ENCODE assay signal across 16 cellular contexts in genomic region chr9:33120620-33121019, GRCh38. TPM values are rescaled to one million over a fixed set of nuclear protein-coding genes. Genes with fewer than 3 reads are reported as not detected.
A peak's percentile ranks its signal among the peaks of the same experiment; 100 is the strongest.
DNase-seq lines count a peak whose midpoint lies in the region; ATAC-seq and TF ChIP-seq lines count a peak whose summit lies in the region.
"Had no signal": no experiment of that assay in that cellular context is flagged by ENCODE, and none has a peak within 500 bp of the region (broad histone marks: within the 10 kb centered on the region; RNA-seq: fewer than 3 reads in every experiment).

No MANE protein-coding gene starts in this region.

- no peak overlapping the region for H4K8ac ChIP-seq in IMR-90 (ENCODE audit: low read depth in 2 of 2, low read length in 2 of 2)

- H3K27ac Mint-ChIP-seq in CD4-positive, CD25-positive, alpha-beta regulatory T cell = peak overlapping the region in 2 of 3 donors; percentile 41 to 63
- H3K27ac Mint-ChIP-seq in nephron = peak overlapping the region in 2 of 3 experiments; percentile 13 to 21

- H2BK120ac ChIP-seq in IMR-90 (ENCODE audit: low read depth, low read length) = no peak overlapping the region

- H3K9me2 ChIP-seq in OCI-LY7 (ENCODE audit: insufficient read depth, low read length) = no peaks in the 10 kb centered on the region

- no peak overlapping the region for H3K56ac ChIP-seq in IMR-90 (ENCODE audit: extremely low read depth, insufficient read depth, low read length)

- TF ChIP-seq POLR2A in IMR-90 (IDR thresholded peaks at IDR 0.05; ENCODE audit: low read depth, low read length) = no peak

- no peak overlapping the region for H2BK15ac ChIP-seq in IMR-90 (ENCODE audit: low read depth, low read length)

- H4K5ac ChIP-seq in IMR-90 (ENCODE audit: low read depth, low read length) = no peak overlapping the region

- intact Hi-C loops in IMR-90 (cut with micrococcal nuclease) (no loop called here), psoas muscle (cut with DNase I) (no loop called here), OCI-LY7 (cut with micrococcal nuclease; ENCODE audit: unreplicated experiment) (no loop called here)

- no CpG with 5 or more reads among the region's 1 CpG for WGBS in IMR-90 (ENCODE audit: extremely low coverage in 2 of 2, insufficient read length in 1 of 2), 2 experiments
- WGBS in psoas muscle, 3 donors = 81 to 87% (median 83%) methylated on average over 1 of the region's 1 CpG

- TF ChIP-seq RAD21 in IMR-90 (IDR thresholded peaks at IDR 0.05; ENCODE audit: low read length) = no peak

- dilution Hi-C loops in IMR-90 (cut with HindIII; ENCODE audit: low sequenced_read_pairs, unreplicated experiment) = no loop called here

- H3K9me3 Mint-ChIP-seq in CD4-positive, CD25-positive, alpha-beta regulatory T cell = no peaks in the 10 kb centered on the region
- no peaks in the 10 kb centered on the region for H3K9me3 Mint-ChIP-seq in nephron
- H3K9me3 Mint-ChIP-seq: CD8-positive, alpha-beta memory T cell had no signal

- peaks cover 13% of the 10 kb centered on the region for H3K9me1 ChIP-seq in IMR-90 (ENCODE audit: insufficient read depth, low read length)

- H2AK9ac ChIP-seq in IMR-90 (replicated peaks; ENCODE audit: low read depth, low read length, poor library complexity) = no peak overlapping the region

- no peak overlapping the region for H3K9ac ChIP-seq in IMR-90 (ENCODE audit: low read depth, low read length)

- H3K79me1 ChIP-seq in IMR-90 (ENCODE audit: low read depth in 1 of 2, low read length in 2 of 2) = peaks cover 34 to 79% of the 10 kb centered on the region in 2 experiments

- H3K9me3 ChIP-seq in CD4-positive, CD25-positive, alpha-beta regulatory T cell (ENCODE audit: control insufficient read depth in 2 of 2, low read length in 2 of 2) = no peaks in the 10 kb centered on the region
- H3K9me3 ChIP-seq in IMR-90 (ENCODE audit: control insufficient read depth, insufficient read depth, low read length) = no peaks in the 10 kb centered on the region
- H3K9me3 ChIP-seq in psoas muscle = no peaks in the 10 kb centered on the region
- no peaks in the 10 kb centered on the region for H3K9me3 ChIP-seq in OCI-LY7 (ENCODE audit: low read length)
- H3K9me3 ChIP-seq: BE2C, MG63, SJCRH30 had no signal

- CTCF ChIA-PET in IMR-90 (lab: Yijun Ruan, JAX) (no interaction called here), OCI-LY7 (lab: Charles Lee; ENCODE audit: unreplicated experiment) (interaction anchor here (1.6 kb wide), 1 partner anchor 9 kb away, joined by 4 read pairs; no protein-coding TSS in a partner anchor)

- H3K4me3 Mint-ChIP-seq in CD4-positive, CD25-positive, alpha-beta regulatory T cell = no peak overlapping the region
- H3K4me3 Mint-ChIP-seq in nephron = no peak overlapping the region
- H3K4me3 Mint-ChIP-seq: CD8-positive, alpha-beta memory T cell had no signal

- H3K4me3 ChIP-seq in CD4-positive, CD25-positive, alpha-beta regulatory T cell (ENCODE audit: low read depth, low read length) = no peak overlapping the region
- H3K4me3 ChIP-seq in IMR-90 (ENCODE audit: insufficient read depth, low read depth, low read length) = no peak overlapping the region
- H3K4me3 ChIP-seq in psoas muscle = no peak overlapping the region
- H3K4me3 ChIP-seq in OCI-LY7 (ENCODE audit: low read depth, low read length, poor library complexity, severe bottlenecking) = no peak overlapping the region
- H3K4me3 ChIP-seq: MG63, SJCRH30 had no signal

- H3K36me3 ChIP-seq in CD4-positive, CD25-positive, alpha-beta regulatory T cell (ENCODE audit: control insufficient read depth, insufficient read depth, low read length) = peaks cover 52% of the 10 kb centered on the region
- peaks cover 23% of the 10 kb centered on the region for H3K36me3 ChIP-seq in IMR-90 (ENCODE audit: control insufficient read depth, insufficient read depth, low read length)
- H3K36me3 ChIP-seq in psoas muscle (ENCODE audit: insufficient read depth in 1 of 2, low read depth in 1 of 2) = peaks cover 0 to 47% of the 10 kb centered on the region in 2 donors
- peaks cover 14% of the 10 kb centered on the region; the same call in 1 of the 2 replicates for H3K36me3 ChIP-seq in OCI-LY7 (ENCODE audit: insufficient read depth, low read length)
- H3K36me3 ChIP-seq: BE2C had no signal

- TF ChIP-seq CTCF in IMR-90 (conservative IDR thresholded peaks at IDR 0.05; ENCODE audit: low read depth, low read length) = no peak
- no peak for TF ChIP-seq CTCF in nephron (IDR thresholded peaks at IDR 0.05; ENCODE audit: unreplicated experiment in 3 of 3)
- no peak for TF ChIP-seq CTCF in psoas muscle (IDR thresholded peaks at IDR 0.05)
- no peak for TF ChIP-seq CTCF in OCI-LY7 (conservative IDR thresholded peaks at IDR 0.05; ENCODE audit: low read length)

- H3K4me2 ChIP-seq in IMR-90 (ENCODE audit: low read depth, low read length) = no peak overlapping the region
- no peak overlapping the region for H3K4me2 ChIP-seq in OCI-LY7 (ENCODE audit: low read length)

- BruUV-seq in IMR-90 (replicated peaks; lab: Mats Ljungman, UMichigan) (no TSS peak), OCI-LY7 (replicated peaks; lab: Mats Ljungman, UMichigan) (no TSS peak)

- in situ Hi-C loops in IMR-90 (cut with MboI; ENCODE audit: low sequenced_read_pairs) = no loop called here

- peaks cover 9% of the 10 kb centered on the region for H3K4me1 ChIP-seq in CD4-positive, CD25-positive, alpha-beta regulatory T cell (ENCODE audit: control insufficient read depth, insufficient read depth, low read length, poor library complexity, severe bottlenecking)
- H3K4me1 ChIP-seq in IMR-90 (ENCODE audit: control insufficient read depth, insufficient read depth, low read length) (peaks cover 12% of the 10 kb centered on the region), psoas muscle (peaks cover 6% of the 10 kb centered on the region), OCI-LY7 (ENCODE audit: insufficient read depth, low read length, poor library complexity, severe bottlenecking) (peaks cover 18% of the 10 kb centered on the region)
- H3K4me1 ChIP-seq: BE2C, SJCRH30 had no signal

- H3K79me2 ChIP-seq in OCI-LY7 (ENCODE audit: insufficient read depth, low read depth, low read length) = no peaks in the 10 kb centered on the region

- no peaks in the 10 kb centered on the region for H3K27me3 Mint-ChIP-seq in CD4-positive, CD25-positive, alpha-beta regulatory T cell
- H3K27me3 Mint-ChIP-seq in nephron (ENCODE audit: low read depth) = no peaks in the 10 kb centered on the region

- H3K27ac ChIP-seq in CD4-positive, CD25-positive, alpha-beta regulatory T cell (ENCODE audit: insufficient read depth, low read length, poor library complexity, severe bottlenecking) = no peak overlapping the region
- H3K27ac ChIP-seq in IMR-90 (ENCODE audit: insufficient read depth, low read length) (no peak overlapping the region), psoas muscle (no peak overlapping the region), OCI-LY7 (ENCODE audit: low read depth, low read length, poor library complexity, severe bottlenecking) (no peak overlapping the region)
- H3K27ac ChIP-seq: SJCRH30 had no signal

- H3K27me3 ChIP-seq in CD4-positive, CD25-positive, alpha-beta regulatory T cell (ENCODE audit: control insufficient read depth, insufficient read depth, low read length) = no peaks in the 10 kb centered on the region
- H3K27me3 ChIP-seq in IMR-90 (ENCODE audit: control insufficient read depth, insufficient read depth, low read length) (no peaks in the 10 kb centered on the region), psoas muscle (ENCODE audit: insufficient read depth in 3 of 3, low read length in 2 of 3) (no peaks in the 10 kb centered on the region)
- H3K27me3 ChIP-seq: BE2C, MG63, SJCRH30 had no signal

- peaks cover 39% of the 10 kb centered on the region for H3K36me3 Mint-ChIP-seq in CD4-positive, CD25-positive, alpha-beta regulatory T cell
- peaks cover 25% of the 10 kb centered on the region for H3K36me3 Mint-ChIP-seq in nephron (ENCODE audit: low read depth)

- H2AFZ ChIP-seq in IMR-90 (replicated peaks; ENCODE audit: low read length, poor library complexity) (no peak overlapping the region), OCI-LY7 (ENCODE audit: low read length) (no peak overlapping the region)

- H4K20me1 ChIP-seq in IMR-90 (ENCODE audit: insufficient read depth, low read length) (peaks cover 13% of the 10 kb centered on the region; the same call in 1 of the 2 replicates), OCI-LY7 (ENCODE audit: insufficient read depth, low read length) (no peaks in the 10 kb centered on the region)

- H4K91ac ChIP-seq in IMR-90 (ENCODE audit: insufficient read depth, low read depth, low read length) = no peak overlapping the region

- no peak overlapping the region for H3K18ac ChIP-seq in IMR-90 (ENCODE audit: low read depth, low read length)

- DNase-seq in CD4-positive, CD25-positive, alpha-beta regulatory T cell = no peak
- DNase-seq in IMR-90 (no peak), dermis microvascular lymphatic vessel endothelial cell (ENCODE audit: low read depth in 2 of 2) (peak; percentile 72 to 79), psoas muscle (no peak), OCI-LY7 (ENCODE audit: low spot score) (no peak)
- DNase-seq: BE2C; CD8-positive, alpha-beta memory T cell; DMS79 treated with DMSO at 0.1 percent for 48 hours; GOT3; MG63; NCI-H1105; NCI-H1694 treated with DMSO at 0.1 percent for 48 hours; NCI-H446; SJCRH30 had no signal

- no peak overlapping the region for H3K23ac ChIP-seq in IMR-90 (ENCODE audit: low read depth, low read length)

- no peak overlapping the region for H2BK5ac ChIP-seq in IMR-90 (ENCODE audit: low read depth, low read length, poor library complexity, severe bottlenecking)

- no peak for ATAC-seq in CD4-positive, CD25-positive, alpha-beta regulatory T cell (ENCODE audit: low read depth in 2 of 2)
- ATAC-seq in IMR-90 (ENCODE audit: low read depth) (no peak), psoas muscle (no peak), GM19467 (IDR thresholded peaks at IDR 0.05; ENCODE audit: unreplicated experiment) (no peak)

- H2AK5ac ChIP-seq in IMR-90 (ENCODE audit: low read depth, low read length) = no peak overlapping the region

- peaks cover 9 to 39% (median 24%) of the 10 kb centered on the region in 4 donors for H3K4me1 Mint-ChIP-seq in CD4-positive, CD25-positive, alpha-beta regulatory T cell
- peaks cover 25% of the 10 kb centered on the region for H3K4me1 Mint-ChIP-seq in nephron

- POLR2A ChIA-PET in IMR-90 (lab: Charles Lee; ENCODE audit: unreplicated experiment) = interaction anchor here (0.6 kb wide), 1 partner anchor 23 kb away, joined by 3 read pairs; no protein-coding TSS in a partner anchor
- POLR2A ChIA-PET in OCI-LY7 (lab: Charles Lee) = interaction anchor here (2.0 kb wide), 1 partner anchor 40 kb away, joined by 5 read pairs; no protein-coding TSS in a partner anchor

- H2BK20ac ChIP-seq in IMR-90 (ENCODE audit: low read depth, low read length) = no peak overlapping the region

- H3K4ac ChIP-seq in IMR-90 (ENCODE audit: low read depth, low read length) = no peak overlapping the region

- H3K14ac ChIP-seq in IMR-90 (replicated peaks; ENCODE audit: low read depth, low read length) = no peak overlapping the region

RNA-seq across cellular contexts. Expression of gene SMU1, which starts 44.1 kb away (rescaled TPM):
- total RNA-seq in CD4-positive, CD25-positive, alpha-beta regulatory T cell = 22.7 TPM
- polyA plus RNA-seq in CD4-positive, CD25-positive, alpha-beta regulatory T cell = 10 to 100 TPM; 23.7 to 27.9 (median 24.9) TPM
- total RNA-seq in IMR-90 (2012; rRNA removed) = 36.0 and 37.8 TPM in 2 replicates
- 8.6 and 11.1 TPM in 2 replicates for polyA plus RNA-seq in IMR-90 (2012; rRNA removed)
- polyA plus RNA-seq in IMR-90 (2012; cell fraction: cytosol; rRNA removed) = 3.0 and 4.1 TPM in 2 replicates
- polyA plus RNA-seq in IMR-90 (2012; cell fraction: nucleus; rRNA removed; ENCODE audit: low replicate concordance) = 1.4 and 6.1 TPM in 2 replicates
- total RNA-seq in dermis microvascular lymphatic vessel endothelial cell = 30.3 and 36.2 TPM in 2 replicates
- total RNA-seq in psoas muscle = 10 to 100 TPM; 15.4 to 18.4 (median 16.7) TPM
- polyA plus RNA-seq in psoas muscle = 10 to 100 TPM in 2 of 3 donors, 1 to 10 TPM in 1; 8.4 to 15.5 (median 11.6) TPM
- total RNA-seq in OCI-LY7 (2014; rRNA removed; shearing (Covaris generic)) = 20.0 and 22.0 TPM in 2 replicates
- total RNA-seq in OCI-LY7 (2022) = 26.7 and 27.9 TPM in 2 replicates

RNA-seq across cellular contexts. Expression of gene B4GALT1, which starts 46.5 kb away (rescaled TPM):
- 87.8 TPM for total RNA-seq in CD4-positive, CD25-positive, alpha-beta regulatory T cell
- 10 to 100 TPM; 18.8 to 21.7 (median 20.6) TPM for polyA plus RNA-seq in CD4-positive, CD25-positive, alpha-beta regulatory T cell
- total RNA-seq in IMR-90 (2012; rRNA removed) (8.8 and 11.9 TPM in 2 replicates), dermis microvascular lymphatic vessel endothelial cell (12.1 and 21.2 TPM in 2 replicates), psoas muscle (10 to 100 TPM; 22.3 to 28.1 (median 24.4) TPM), OCI-LY7 (2022) (38.7 and 43.7 TPM in 2 replicates)
- polyA plus RNA-seq in IMR-90 (2012; rRNA removed) (37.6 and 37.8 TPM in 2 replicates), psoas muscle (10 to 100 TPM; 13.0 to 21.9 (median 17.8) TPM)
- 28.7 and 34.0 TPM in 2 replicates for polyA plus RNA-seq in IMR-90 (2012; cell fraction: cytosol; rRNA removed)
- 15.4 and 23.3 TPM in 2 replicates for polyA plus RNA-seq in IMR-90 (2012; cell fraction: nucleus; rRNA removed; ENCODE audit: low replicate concordance)
- 8.1 and 12.8 TPM in 2 replicates for total RNA-seq in OCI-LY7 (2014; rRNA removed; shearing (Covaris generic))

Comparison
In these comparisons a context has a peak if more than half of its experiments do, and no peak if none do; other contexts are left out.
1. DNase-seq: peak in dermis microvascular lymphatic vessel endothelial cell (2 of 2); none in CD4-positive, CD25-positive, alpha-beta regulatory T cell (0 of 3), IMR-90 (single experiment), psoas muscle (0 of 2) and OCI-LY7 (single experiment).